Comparison of ENCODE assay signal across 17 cellular contexts in the genomic region with DNA sequence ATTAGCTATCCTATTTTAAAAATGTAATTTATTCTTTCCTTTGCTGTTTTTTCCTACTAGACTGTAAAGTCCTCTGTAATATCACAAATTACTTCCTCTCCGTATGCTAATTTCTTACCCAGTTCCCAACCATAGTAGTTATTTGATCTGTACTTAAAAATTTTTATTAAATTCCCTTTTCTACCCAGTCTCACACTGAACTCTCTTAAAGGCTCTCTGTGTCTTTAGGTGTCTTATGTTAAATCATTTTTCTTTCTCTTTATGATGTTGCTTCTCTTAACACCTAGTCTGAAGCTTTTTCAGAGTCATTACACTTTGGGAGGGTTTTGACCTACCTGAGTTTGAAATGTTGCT.
"Had no signal": no experiment of that assay in that cellular context is flagged by ENCODE, and none has a peak within 500 bp of the region (broad histone marks: within the 10 kb centered on the region; RNA-seq: fewer than 3 reads in every experiment).

No MANE protein-coding gene starts in this region.

- H3K27me3 Mint-ChIP-seq: activated CD4-positive, alpha-beta memory T cell treated with anti-CD3 and anti-CD28 coated beads for 36 hours; activated naive CD4-positive, alpha-beta T cell treated with anti-CD3 and anti-CD28 coated beads, Interleukin-2, amount 50 U/mL, for 24 hours; activated T-cell treated with anti-CD3 and anti-CD28 coated beads, Interleukin-2, amount 50 U/mL, for 24 hours; dendritic cell treated with granulocyte-macrophage colony-stimulating factor and Interleukin-4, amounts not matched to agents 40 ng/mL and 50 ng/mL, for 4 days; stimulated activated naive CD8-positive, alpha-beta T cell treated with anti-CD3 and anti-CD28 coated beads, Interleukin-15, amount 100 ng/mL, for 72 hours had no signal

- H3K4me1 ChIP-seq: prostate gland had no signal

- H3K36me3 Mint-ChIP-seq: activated CD4-positive, alpha-beta memory T cell treated with anti-CD3 and anti-CD28 coated beads for 36 hours; activated naive CD4-positive, alpha-beta T cell treated with anti-CD3 and anti-CD28 coated beads, Interleukin-2, amount 50 U/mL, for 24 hours had no signal

- H3K9me3 Mint-ChIP-seq: activated CD4-positive, alpha-beta memory T cell treated with anti-CD3 and anti-CD28 coated beads for 36 hours had no signal

- H3K4me3 ChIP-seq: mucosa of descending colon, prostate gland, thoracic aorta had no signal

- H3K27ac Mint-ChIP-seq: activated CD4-positive, alpha-beta memory T cell treated with anti-CD3 and anti-CD28 coated beads for 36 hours; activated naive CD4-positive, alpha-beta T cell treated with anti-CD3 and anti-CD28 coated beads, Interleukin-2, amount 50 U/mL, for 24 hours; activated T-cell treated with anti-CD3 and anti-CD28 coated beads, Interleukin-2, amount 50 U/mL, for 24 hours; dendritic cell treated with granulocyte-macrophage colony-stimulating factor and Interleukin-4, amounts not matched to agents 40 ng/mL and 50 ng/mL, for 4 days; stimulated activated naive CD8-positive, alpha-beta T cell treated with anti-CD3 and anti-CD28 coated beads, Interleukin-15, amount 100 ng/mL, for 72 hours; T-helper 1 cell treated with Interleukin-12 subunit alpha and Interleukin-12 subunit beta and Interleukin-4 antibody, amounts not matched to agents 30 μg/mL and 1 μg/mL, for 36 hours had no signal

- H3K27ac ChIP-seq: prostate gland, thoracic aorta, WERI-Rb-1 had no signal

- H3K4me3 Mint-ChIP-seq: activated CD4-positive, alpha-beta memory T cell treated with anti-CD3 and anti-CD28 coated beads for 36 hours; activated naive CD4-positive, alpha-beta T cell treated with anti-CD3 and anti-CD28 coated beads, Interleukin-2, amount 50 U/mL, for 24 hours; activated T-cell treated with anti-CD3 and anti-CD28 coated beads, Interleukin-2, amount 50 U/mL, for 24 hours; dendritic cell treated with granulocyte-macrophage colony-stimulating factor and Interleukin-4, amounts not matched to agents 40 ng/mL and 50 ng/mL, for 4 days; nephron; stimulated activated naive CD8-positive, alpha-beta T cell treated with anti-CD3 and anti-CD28 coated beads, Interleukin-15, amount 100 ng/mL, for 72 hours; T-helper 1 cell treated with Interleukin-12 subunit alpha and Interleukin-12 subunit beta and Interleukin-4 antibody, amounts not matched to agents 30 μg/mL and 1 μg/mL, for 36 hours had no signal

- H3K4me1 Mint-ChIP-seq: activated naive CD4-positive, alpha-beta T cell treated with anti-CD3 and anti-CD28 coated beads, Interleukin-2, amount 50 U/mL, for 24 hours; stimulated activated naive CD8-positive, alpha-beta T cell treated with anti-CD3 and anti-CD28 coated beads, Interleukin-15, amount 100 ng/mL, for 72 hours had no signal

- DNase-seq: activated CD4-positive, alpha-beta memory T cell treated with anti-CD3 and anti-CD28 coated beads for 36 hours; activated T-cell treated with anti-CD3 and anti-CD28 coated beads, Interleukin-2, amount 50 U/mL, for 24 hours; cerebellar nuclear complex; erythroblast; islet precursor cell; nucleus accumbens; right cardiac atrium; stimulated activated naive CD8-positive, alpha-beta T cell treated with anti-CD3 and anti-CD28 coated beads, Interleukin-15, amount 100 ng/mL, for 72 hours; WERI-Rb-1 had no signal

- H3K36me3 ChIP-seq: prostate gland, thoracic aorta, WERI-Rb-1 had no signal

- H3K9me3 ChIP-seq: mucosa of descending colon, prostate gland, thoracic aorta had no signal

- ATAC-seq: left lobe of liver; right cardiac atrium; stimulated activated naive CD8-positive, alpha-beta T cell treated with anti-CD3 and anti-CD28 coated beads, Interleukin-15, amount 100 ng/mL, for 72 hours had no signal
